1 cellular context compared by ENCODE assay signal in the genomic region with DNA sequence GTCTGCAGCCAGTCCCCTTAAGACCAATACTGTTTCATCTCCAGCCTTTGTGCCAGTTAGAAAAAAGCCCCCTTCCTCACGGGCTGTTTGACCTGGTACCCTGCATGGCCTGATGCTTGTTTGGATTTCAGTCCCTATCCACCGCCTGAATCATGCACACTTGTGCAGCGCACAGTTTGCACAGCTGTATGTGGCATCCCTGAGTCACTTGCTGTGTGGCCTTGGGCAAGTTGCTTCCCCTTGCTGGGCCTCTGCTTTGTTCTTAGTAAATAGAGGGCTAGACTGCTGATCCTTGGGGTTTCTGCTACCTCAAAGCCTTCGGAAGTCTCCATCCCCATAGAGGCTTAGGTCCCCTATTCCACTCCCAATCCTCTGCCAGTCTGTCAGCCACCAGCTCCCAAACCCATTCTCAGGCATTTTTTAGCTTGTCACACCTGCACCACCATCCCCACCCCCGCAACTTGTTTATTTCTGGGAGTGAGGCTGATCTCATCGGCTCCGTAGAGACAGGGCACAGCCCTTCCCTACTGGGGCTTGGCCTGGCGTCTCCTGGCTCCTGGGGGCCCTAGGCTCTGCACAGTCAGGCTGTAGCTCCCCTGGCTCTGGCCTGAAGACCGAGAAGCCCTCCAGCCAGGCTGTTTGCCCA.
A peak's percentile ranks its signal among the peaks of the same experiment; 100 is the strongest.
TF ChIP-seq lines count a peak whose summit lies in the region.

No MANE protein-coding gene starts in this region.

TF ChIP-seq in HEK293, 187 proteins besides CTCF, POLR2A, EP300 and RAD21 (continued from another document):
- TF ChIP-seq GLIS1 (tag by site-specific recombination; IDR thresholded peaks at IDR 0.05): peak; percentile 86
- no peak for TF ChIP-seq ZNF311 (tag by site-specific recombination; IDR thresholded peaks at IDR 0.05; ENCODE audit: borderline replicate concordance)
- TF ChIP-seq ZNF48 (tag by site-specific recombination; IDR thresholded peaks at IDR 0.05): no peak
- TF ChIP-seq, protein P1, sequence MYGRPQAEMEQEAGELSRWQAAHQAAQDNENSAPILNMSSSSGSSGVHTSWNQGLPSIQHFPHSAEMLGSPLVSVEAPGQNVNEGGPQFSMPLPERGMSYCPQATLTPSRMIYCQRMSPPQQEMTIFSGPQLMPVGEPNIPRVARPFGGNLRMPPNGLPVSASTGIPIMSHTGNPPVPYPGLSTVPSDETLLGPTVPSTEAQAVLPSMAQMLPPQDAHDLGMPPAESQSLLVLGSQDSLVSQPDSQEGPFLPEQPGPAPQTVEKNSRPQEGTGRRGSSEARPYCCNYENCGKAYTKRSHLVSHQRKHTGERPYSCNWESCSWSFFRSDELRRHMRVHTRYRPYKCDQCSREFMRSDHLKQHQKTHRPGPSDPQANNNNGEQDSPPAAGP (tag by site-specific recombination; IDR thresholded peaks at IDR 0.05): 0 out of 2 replicates have a peak, but pooled peaks have one; percentile 69
- peak; percentile 89 for TF ChIP-seq ZNF768 (tag by site-specific recombination; IDR thresholded peaks at IDR 0.05)
- TF ChIP-seq ZNF433 (tag by site-specific recombination; IDR thresholded peaks at IDR 0.05; ENCODE audit: low read depth): no peak
- TF ChIP-seq GLI4 (tag by site-specific recombination; IDR thresholded peaks at IDR 0.05): no peak
- TF ChIP-seq SP7 (tag by site-specific recombination; IDR thresholded peaks at IDR 0.05): peak; percentile 41; the same call in 1 of the 2 replicates
- 0 out of 2 replicates have a peak, but pooled peaks have one; percentile 25 for TF ChIP-seq ZEB2 (tag by site-specific recombination; IDR thresholded peaks at IDR 0.05)
- TF ChIP-seq ZNF10 (tag by site-specific recombination; IDR thresholded peaks at IDR 0.05): 0 out of 2 replicates have a peak, but pooled peaks have one; percentile 31
- TF ChIP-seq, protein P2, sequence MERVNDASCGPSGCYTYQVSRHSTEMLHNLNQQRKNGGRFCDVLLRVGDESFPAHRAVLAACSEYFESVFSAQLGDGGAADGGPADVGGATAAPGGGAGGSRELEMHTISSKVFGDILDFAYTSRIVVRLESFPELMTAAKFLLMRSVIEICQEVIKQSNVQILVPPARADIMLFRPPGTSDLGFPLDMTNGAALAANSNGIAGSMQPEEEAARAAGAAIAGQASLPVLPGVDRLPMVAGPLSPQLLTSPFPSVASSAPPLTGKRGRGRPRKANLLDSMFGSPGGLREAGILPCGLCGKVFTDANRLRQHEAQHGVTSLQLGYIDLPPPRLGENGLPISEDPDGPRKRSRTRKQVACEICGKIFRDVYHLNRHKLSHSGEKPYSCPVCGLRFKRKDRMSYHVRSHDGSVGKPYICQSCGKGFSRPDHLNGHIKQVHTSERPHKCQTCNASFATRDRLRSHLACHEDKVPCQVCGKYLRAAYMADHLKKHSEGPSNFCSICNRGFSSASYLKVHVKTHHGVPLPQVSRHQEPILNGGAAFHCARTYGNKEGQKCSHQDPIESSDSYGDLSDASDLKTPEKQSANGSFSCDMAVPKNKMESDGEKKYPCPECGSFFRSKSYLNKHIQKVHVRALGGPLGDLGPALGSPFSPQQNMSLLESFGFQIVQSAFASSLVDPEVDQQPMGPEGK (tag by site-specific recombination; IDR thresholded peaks at IDR 0.05): peak; percentile 59
- TF ChIP-seq, protein P3, sequence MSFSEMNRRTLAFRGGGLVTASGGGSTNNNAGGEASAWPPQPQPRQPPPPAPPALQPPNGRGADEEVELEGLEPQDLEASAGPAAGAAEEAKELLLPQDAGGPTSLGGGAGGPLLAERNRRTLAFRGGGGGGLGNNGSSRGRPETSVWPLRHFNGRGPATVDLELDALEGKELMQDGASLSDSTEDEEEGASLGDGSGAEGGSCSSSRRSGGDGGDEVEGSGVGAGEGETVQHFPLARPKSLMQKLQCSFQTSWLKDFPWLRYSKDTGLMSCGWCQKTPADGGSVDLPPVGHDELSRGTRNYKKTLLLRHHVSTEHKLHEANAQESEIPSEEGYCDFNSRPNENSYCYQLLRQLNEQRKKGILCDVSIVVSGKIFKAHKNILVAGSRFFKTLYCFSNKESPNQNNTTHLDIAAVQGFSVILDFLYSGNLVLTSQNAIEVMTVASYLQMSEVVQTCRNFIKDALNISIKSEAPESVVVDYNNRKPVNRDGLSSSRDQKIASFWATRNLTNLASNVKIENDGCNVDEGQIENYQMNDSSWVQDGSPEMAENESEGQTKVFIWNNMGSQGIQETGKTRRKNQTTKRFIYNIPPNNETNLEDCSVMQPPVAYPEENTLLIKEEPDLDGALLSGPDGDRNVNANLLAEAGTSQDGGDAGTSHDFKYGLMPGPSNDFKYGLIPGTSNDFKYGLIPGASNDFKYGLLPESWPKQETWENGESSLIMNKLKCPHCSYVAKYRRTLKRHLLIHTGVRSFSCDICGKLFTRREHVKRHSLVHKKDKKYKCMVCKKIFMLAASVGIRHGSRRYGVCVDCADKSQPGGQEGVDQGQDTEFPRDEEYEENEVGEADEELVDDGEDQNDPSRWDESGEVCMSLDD (tag by site-specific recombination; IDR thresholded peaks at IDR 0.05): no peak
- TF ChIP-seq, protein P4, sequence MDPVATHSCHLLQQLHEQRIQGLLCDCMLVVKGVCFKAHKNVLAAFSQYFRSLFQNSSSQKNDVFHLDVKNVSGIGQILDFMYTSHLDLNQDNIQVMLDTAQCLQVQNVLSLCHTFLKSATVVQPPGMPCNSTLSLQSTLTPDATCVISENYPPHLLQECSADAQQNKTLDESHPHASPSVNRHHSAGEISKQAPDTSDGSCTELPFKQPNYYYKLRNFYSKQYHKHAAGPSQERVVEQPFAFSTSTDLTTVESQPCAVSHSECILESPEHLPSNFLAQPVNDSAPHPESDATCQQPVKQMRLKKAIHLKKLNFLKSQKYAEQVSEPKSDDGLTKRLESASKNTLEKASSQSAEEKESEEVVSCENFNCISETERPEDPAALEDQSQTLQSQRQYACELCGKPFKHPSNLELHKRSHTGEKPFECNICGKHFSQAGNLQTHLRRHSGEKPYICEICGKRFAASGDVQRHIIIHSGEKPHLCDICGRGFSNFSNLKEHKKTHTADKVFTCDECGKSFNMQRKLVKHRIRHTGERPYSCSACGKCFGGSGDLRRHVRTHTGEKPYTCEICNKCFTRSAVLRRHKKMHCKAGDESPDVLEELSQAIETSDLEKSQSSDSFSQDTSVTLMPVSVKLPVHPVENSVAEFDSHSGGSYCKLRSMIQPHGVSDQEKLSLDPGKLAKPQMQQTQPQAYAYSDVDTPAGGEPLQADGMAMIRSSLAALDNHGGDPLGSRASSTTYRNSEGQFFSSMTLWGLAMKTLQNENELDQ (tag by site-specific recombination; IDR thresholded peaks at IDR 0.05; ENCODE audit: low read depth): no peak
- no peak for TF ChIP-seq ZNF521 (tag by site-specific recombination; IDR thresholded peaks at IDR 0.05)
- TF ChIP-seq KLF16 (tag by site-specific recombination; IDR thresholded peaks at IDR 0.05): no peak
- TF ChIP-seq ZFHX2 (tag by site-specific recombination; conservative IDR thresholded peaks at IDR 0.05): 0 out of 2 replicates have a peak, but pooled peaks have one; percentile 9
- TF ChIP-seq ZNF660 (tag by site-specific recombination; IDR thresholded peaks at IDR 0.05): peak; percentile 43; the same call in 1 of the 2 replicates
- no peak for TF ChIP-seq ZNF658 (tag by site-specific recombination; IDR thresholded peaks at IDR 0.05)
- TF ChIP-seq ZIC2 (tag by site-specific recombination; IDR thresholded peaks at IDR 0.05): peak; percentile 71
